In the genomic region with DNA sequence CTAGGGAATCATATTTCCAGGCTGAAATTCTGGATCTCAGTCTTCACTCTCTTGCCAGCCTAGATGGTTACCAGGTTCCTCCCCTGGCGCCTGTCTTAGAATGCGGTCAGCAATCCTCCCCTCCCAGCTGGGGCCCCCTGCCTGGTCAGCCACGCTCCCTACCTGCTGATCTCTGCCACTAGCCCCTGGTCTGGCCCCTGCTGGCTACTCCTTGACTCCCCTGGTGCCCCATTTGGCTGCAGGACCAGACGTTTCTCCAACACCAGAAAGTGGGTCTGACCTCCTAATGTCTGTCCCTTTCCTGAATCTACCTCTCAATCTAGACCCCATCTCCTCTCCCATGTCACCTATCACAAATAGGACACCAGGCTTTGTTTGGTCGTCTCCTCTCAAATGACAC, we compare ENCODE assay signal across 38 cellular contexts.
"Had no signal": no experiment of that assay in that cellular context is flagged by ENCODE, and none has a peak within 500 bp of the region (broad histone marks: within the 10 kb centered on the region; RNA-seq: fewer than 3 reads in every experiment).

No MANE protein-coding gene starts in this region.

- H3K4me3 Mint-ChIP-seq: activated B cell treated with CpG ODN at 0.5 μM for 24 hours; activated CD4-positive, alpha-beta memory T cell treated with anti-CD3 and anti-CD28 coated beads for 36 hours; activated CD4-positive, alpha-beta T cell treated with anti-CD3 and anti-CD28 coated beads, Interleukin-2, amount 10 ng/mL, durations not matched to agents 24 days and 14 days; activated CD8-positive, alpha-beta T cell treated with anti-CD3 and anti-CD28 coated beads for 36 hours; activated naive CD4-positive, alpha-beta T cell treated with anti-CD3 and anti-CD28 coated beads for 36 hours; activated naive CD8-positive, alpha-beta T cell treated with anti-CD3 and anti-CD28 coated beads for 36 hours; activated T-cell treated with anti-CD3 and anti-CD28 coated beads, Interleukin-2, amount 50 U/mL, for 4 hours; activated T-cell treated with anti-CD3 and anti-CD28 coated beads, Interleukin-2, amount 50 U/mL, for 72 hours; activated T-helper 1 cell treated with anti-CD3 and anti-CD28 coated beads, Interleukin-12 subunit alpha, Interleukin-12 subunit beta, Interleukin-2, Interleukin-4 antibody, amounts not matched to agents 30 ng/mL and 10 ng/mL and 1 ng/mL, durations not matched to agents 14 hours and 24 hours and 36 hours; activated T-helper 17 cell treated with anti-CD3 and anti-CD28 coated beads, Interleukin-2, amount 50 U/mL, for 72 hours; central memory CD8-positive, alpha-beta T cell; T-helper 1 cell treated with Interleukin-12 subunit alpha and Interleukin-12 subunit beta and Interleukin-4 antibody, amounts not matched to agents 30 μg/mL and 1 μg/mL, for 36 hours; T-helper 2 cell treated with Interferon-gamma antibody and Interleukin-4, amounts not matched to agents 5 μg/mL and 100 μg/mL, for 36 hours had no signal

- DNase-seq: activated B cell treated with CpG ODN at 0.5 μM for 24 hours; activated CD4-positive, alpha-beta memory T cell treated with anti-CD3 and anti-CD28 coated beads for 36 hours; activated CD4-positive, alpha-beta T cell treated with anti-CD3 and anti-CD28 coated beads for 4 hours; activated CD4-positive, alpha-beta T cell treated with anti-CD3 and anti-CD28 coated beads, Interleukin-2, amount 10 ng/mL, durations not matched to agents 24 days and 14 days; activated CD4-positive, alpha-beta T cell treated with anti-CD3 and anti-CD28 coated beads, Interleukin-2, amount 50 U/mL, for 1 hour; activated CD4-positive, alpha-beta T cell treated with anti-CD3 and anti-CD28 coated beads, Interleukin-2, amount 50 U/mL, for 4 hours; activated CD4-positive, CD25-positive, alpha-beta regulatory T cell treated with anti-CD3 and anti-CD28 coated beads, Interleukin-2, amount 50 U/mL, for 72 hours; activated CD8-positive, alpha-beta memory T cell treated with anti-CD3 and anti-CD28 coated beads, Interleukin-2, amount 50 U/mL, for 4 hours; activated CD8-positive, alpha-beta T cell treated with anti-CD3 and anti-CD28 coated beads for 36 hours; activated effector memory CD4-positive, alpha-beta T cell treated with anti-CD3 and anti-CD28 coated beads, Interleukin-2, amount 50 U/mL, for 16 hours; activated gamma-delta T cell treated with Interleukin-2 at 50 U/mL for 16 hours; activated naive CD4-positive, alpha-beta T cell; activated naive CD4-positive, alpha-beta T cell treated with anti-CD3 and anti-CD28 coated beads for 36 hours; activated naive CD8-positive, alpha-beta T cell treated with anti-CD3 and anti-CD28 coated beads for 36 hours; activated T-cell treated with anti-CD3 and anti-CD28 coated beads for 4 hours; activated T-cell treated with anti-CD3 and anti-CD28 coated beads, Interleukin-2, amount 50 U/mL, for 1 hour; activated T-cell treated with anti-CD3 and anti-CD28 coated beads, Interleukin-2, amount 50 U/mL, for 4 hours; activated T-cell treated with anti-CD3 and anti-CD28 coated beads, Interleukin-2, amount 50 U/mL, for 72 hours; adrenal gland; amniotic stem cell; aorta; body of pancreas; brain microvascular endothelial cell; caudate nucleus; cerebellar nuclear complex; T-helper 1 cell; T-helper 2 cell; T-helper 9 cell had no signal

- H3K27ac Mint-ChIP-seq: activated B cell treated with CpG ODN at 0.5 μM for 24 hours; activated CD4-positive, alpha-beta memory T cell treated with anti-CD3 and anti-CD28 coated beads for 36 hours; activated CD4-positive, alpha-beta T cell treated with anti-CD3 and anti-CD28 coated beads, Interleukin-2, amount 10 ng/mL, durations not matched to agents 24 days and 14 days; activated CD8-positive, alpha-beta T cell treated with anti-CD3 and anti-CD28 coated beads for 36 hours; activated naive CD4-positive, alpha-beta T cell treated with anti-CD3 and anti-CD28 coated beads for 36 hours; activated naive CD4-positive, alpha-beta T cell treated with anti-CD3 and anti-CD28 coated beads, Interleukin-2, amount 50 U/mL, for 72 hours; activated naive CD8-positive, alpha-beta T cell treated with anti-CD3 and anti-CD28 coated beads for 36 hours; activated T-cell treated with anti-CD3 and anti-CD28 coated beads, Interleukin-2, amount 50 U/mL, for 72 hours; activated T-helper 1 cell treated with anti-CD3 and anti-CD28 coated beads, Interleukin-12 subunit alpha, Interleukin-12 subunit beta, Interleukin-2, Interleukin-4 antibody, amounts not matched to agents 30 ng/mL and 10 ng/mL and 1 ng/mL, durations not matched to agents 14 hours and 24 hours and 36 hours; activated T-helper 17 cell treated with anti-CD3 and anti-CD28 coated beads, Interleukin-2, amount 50 U/mL, for 72 hours; T-helper 1 cell treated with Interleukin-12 subunit alpha and Interleukin-12 subunit beta and Interleukin-4 antibody, amounts not matched to agents 30 μg/mL and 1 μg/mL, for 36 hours; T-helper 2 cell treated with Interferon-gamma antibody and Interleukin-4, amounts not matched to agents 5 μg/mL and 100 μg/mL, for 36 hours had no signal

- H3K36me3 ChIP-seq: adrenal gland, brain microvascular endothelial cell, breast epithelium, cardiac muscle cell had no signal

- H3K27me3 ChIP-seq: adrenal gland, body of pancreas, brain microvascular endothelial cell, breast epithelium, cardiac muscle cell had no signal

- FAIRE-seq: astrocyte, TTC549 had no signal

- H3K36me3 Mint-ChIP-seq: activated CD4-positive, alpha-beta memory T cell treated with anti-CD3 and anti-CD28 coated beads for 36 hours; activated naive CD8-positive, alpha-beta T cell treated with anti-CD3 and anti-CD28 coated beads for 36 hours had no signal

- H3K4me3 ChIP-seq: adrenal gland, body of pancreas, breast epithelium, cardiac muscle cell had no signal

- H3K4me1 Mint-ChIP-seq: activated B cell treated with CpG ODN at 0.5 μM for 24 hours; activated CD4-positive, alpha-beta T cell treated with anti-CD3 and anti-CD28 coated beads, Interleukin-2, amount 10 ng/mL, durations not matched to agents 24 days and 14 days; activated naive CD8-positive, alpha-beta T cell treated with anti-CD3 and anti-CD28 coated beads for 36 hours; activated T-helper 17 cell treated with anti-CD3 and anti-CD28 coated beads, Interleukin-2, amount 50 U/mL, for 72 hours; central memory CD8-positive, alpha-beta T cell had no signal

- H3K9me3 Mint-ChIP-seq: activated B cell treated with CpG ODN at 0.5 μM for 24 hours; activated CD4-positive, alpha-beta memory T cell treated with anti-CD3 and anti-CD28 coated beads for 36 hours; activated CD4-positive, alpha-beta T cell treated with anti-CD3 and anti-CD28 coated beads, Interleukin-2, amount 10 ng/mL, durations not matched to agents 24 days and 14 days; activated CD8-positive, alpha-beta T cell treated with anti-CD3 and anti-CD28 coated beads for 36 hours; activated naive CD4-positive, alpha-beta T cell treated with anti-CD3 and anti-CD28 coated beads for 36 hours; activated naive CD8-positive, alpha-beta T cell treated with anti-CD3 and anti-CD28 coated beads for 36 hours; activated T-cell treated with anti-CD3 and anti-CD28 coated beads, Interleukin-2, amount 50 U/mL, for 4 hours; activated T-helper 1 cell treated with anti-CD3 and anti-CD28 coated beads, Interleukin-12 subunit alpha, Interleukin-12 subunit beta, Interleukin-2, Interleukin-4 antibody, amounts not matched to agents 30 ng/mL and 10 ng/mL and 1 ng/mL, durations not matched to agents 14 hours and 24 hours and 36 hours; T-helper 1 cell treated with Interleukin-12 subunit alpha and Interleukin-12 subunit beta and Interleukin-4 antibody, amounts not matched to agents 30 μg/mL and 1 μg/mL, for 36 hours; T-helper 2 cell treated with Interferon-gamma antibody and Interleukin-4, amounts not matched to agents 5 μg/mL and 100 μg/mL, for 36 hours had no signal
